7 cellular contexts compared by ENCODE assay signal in genomic region chr15:75352681-75353080, GRCh38. TPM values are rescaled to one million over a fixed set of nuclear protein-coding genes. Genes with fewer than 3 reads are reported as not detected.
DNase-seq lines count a peak whose midpoint lies in the region; ATAC-seq and TF ChIP-seq lines count a peak whose summit lies in the region.
"Not testable (repeated sequence)": the region's sequence is repeated elsewhere in the genome, so short reads cannot be mapped to it uniquely, and the experiment has no call there.

No MANE protein-coding gene starts in this region.

- H3K27ac Mint-ChIP-seq in CD4-positive, alpha-beta memory T cell: peak overlapping the region in 5 of 7 donors; percentile 17 to 87 (median 71)
- H3K27ac Mint-ChIP-seq in activated naive CD4-positive, alpha-beta T cell treated with anti-CD3 and anti-CD28 coated beads for 36 hours: peak overlapping the region; percentile 24
- not testable (repeated sequence) for H3K27ac Mint-ChIP-seq in chondrocyte (ENCODE audit: unreplicated experiment)
- H3K27ac Mint-ChIP-seq in immature natural killer cell: peak overlapping the region; percentile 85 to 100 (median 100)
- H3K27ac Mint-ChIP-seq in naive B cell: peak overlapping the region in 5 of 6 donors; percentile 88 to 100 (median 94)
- peak overlapping the region; percentile 69 to 95 for H3K27ac Mint-ChIP-seq in natural killer cell

- DNase-seq in CD4-positive, alpha-beta memory T cell; activated naive CD4-positive, alpha-beta T cell treated with anti-CD3 and anti-CD28 coated beads for 36 hours; immature natural killer cell; naive B cell; natural killer cell: not testable (repeated sequence)
- DNase-seq in MV-4-11 (lab: John Stamatoyannopoulos, UW): peak; percentile 4
- DNase-seq in chondrocyte (ENCODE audit: low spot score): peak; percentile 68

- H3K9me3 Mint-ChIP-seq in CD4-positive, alpha-beta memory T cell: peaks cover 0 to 28% (median 9%) of the 10 kb centered on the region in 8 donors
- not testable (repeated sequence) for H3K9me3 Mint-ChIP-seq in activated naive CD4-positive, alpha-beta T cell treated with anti-CD3 and anti-CD28 coated beads for 36 hours; chondrocyte (ENCODE audit: low read depth); natural killer cell
- peaks cover 6 to 13% (median 8%) of the 10 kb centered on the region in 6 donors for H3K9me3 Mint-ChIP-seq in immature natural killer cell
- H3K9me3 Mint-ChIP-seq in naive B cell: peaks cover 4 to 24% (median 17%) of the 10 kb centered on the region in 7 donors

- H3K27me3 Mint-ChIP-seq in CD4-positive, alpha-beta memory T cell; activated naive CD4-positive, alpha-beta T cell treated with anti-CD3 and anti-CD28 coated beads for 36 hours (ENCODE audit: low read depth); chondrocyte (ENCODE audit: low read depth); naive B cell; natural killer cell (ENCODE audit: low read depth in 2 of 2): not testable (repeated sequence)
- peaks cover 23 to 25% (median 23%) of the 10 kb centered on the region in 3 donors for H3K27me3 Mint-ChIP-seq in immature natural killer cell (ENCODE audit: low read depth in 3 of 3)

- peaks cover 29% of the 10 kb centered on the region for H3K4me1 ChIP-seq in CD4-positive, alpha-beta memory T cell (ENCODE audit: insufficient read depth, low read length)

- CTCF ChIA-PET in CD4-positive, alpha-beta memory T cell (lab: Charles Lee; ENCODE audit: partially characterized antibody): interaction anchor here (1.1 to 2.8 kb wide), 2 partner anchors 15 to 287 kb away, joined by 4 to 17 read pairs; partner anchors contain the start of genes IMP3 and MAN2C1
- CTCF ChIA-PET in activated naive CD4-positive, alpha-beta T cell treated with anti-CD3 and anti-CD28 coated beads for 36 hours (lab: Charles Lee): interaction anchor here (1.5 kb wide), 2 partner anchors 11 to 15 kb away, joined by 3 to 5 read pairs; no protein-coding TSS in a partner anchor

- intact Hi-C loops in CD4-positive, alpha-beta memory T cell (cut with micrococcal nuclease): loop anchor here (5.0 kb wide), 1 partner anchor 100 kb away; the partner anchor contains the start of gene SIN3A
- intact Hi-C loops in activated naive CD4-positive, alpha-beta T cell treated with anti-CD3 and anti-CD28 coated beads for 36 hours (cut with micrococcal nuclease); natural killer cell (cut with micrococcal nuclease): not testable (repeated sequence)

- not testable (repeated sequence) for H3K36me3 ChIP-seq in CD4-positive, alpha-beta memory T cell (ENCODE audit: insufficient read depth, low read length)

- H3K27me3 ChIP-seq in CD4-positive, alpha-beta memory T cell (ENCODE audit: insufficient read depth, low read length): not testable (repeated sequence)

- ATAC-seq in naive B cell (ENCODE audit: low read depth in 2 of 2); natural killer cell: not testable (repeated sequence)

- TF ChIP-seq CTCF in chondrocyte (IDR thresholded peaks at IDR 0.05); natural killer cell (IDR thresholded peaks at IDR 0.05): not testable (repeated sequence)

- not testable (repeated sequence) for H3K4me3 ChIP-seq in CD4-positive, alpha-beta memory T cell (ENCODE audit: low read length in 2 of 2)

- POLR2A ChIA-PET in CD4-positive, alpha-beta memory T cell (lab: Charles Lee; ENCODE audit: partially characterized antibody): interaction anchor here (10.1 kb wide), 1 partner anchor 15 kb away, joined by 148 read pairs; the partner anchor contains the start of gene MAN2C1

- not testable (repeated sequence) for H3K9me3 ChIP-seq in CD4-positive, alpha-beta memory T cell (ENCODE audit: control insufficient read depth in 1 of 2, low read length in 2 of 2)

- not testable (repeated sequence) for H3K27ac ChIP-seq in CD4-positive, alpha-beta memory T cell (ENCODE audit: low read depth, low read length)

- H3K4me3 Mint-ChIP-seq in CD4-positive, alpha-beta memory T cell; activated naive CD4-positive, alpha-beta T cell treated with anti-CD3 and anti-CD28 coated beads for 36 hours; chondrocyte (ENCODE audit: unreplicated experiment); immature natural killer cell; naive B cell; natural killer cell: not testable (repeated sequence)

- H3K36me3 Mint-ChIP-seq in CD4-positive, alpha-beta memory T cell: peaks cover 3 to 18% of the 10 kb centered on the region in 2 donors
- H3K36me3 Mint-ChIP-seq in activated naive CD4-positive, alpha-beta T cell treated with anti-CD3 and anti-CD28 coated beads for 36 hours (ENCODE audit: low read depth); chondrocyte (ENCODE audit: low read depth); immature natural killer cell; natural killer cell: not testable (repeated sequence)
- peaks cover 6 to 15% of the 10 kb centered on the region in 2 donors for H3K36me3 Mint-ChIP-seq in naive B cell

- peaks cover 8 to 28% (median 17%) of the 10 kb centered on the region in 4 donors for H3K4me1 Mint-ChIP-seq in CD4-positive, alpha-beta memory T cell
- peaks cover 25% of the 10 kb centered on the region for H3K4me1 Mint-ChIP-seq in activated naive CD4-positive, alpha-beta T cell treated with anti-CD3 and anti-CD28 coated beads for 36 hours (ENCODE audit: low read depth)
- H3K4me1 Mint-ChIP-seq in chondrocyte (ENCODE audit: low read depth): not testable (repeated sequence)
- H3K4me1 Mint-ChIP-seq in immature natural killer cell (peaks cover 30 to 37% of the 10 kb centered on the region in 2 donors), naive B cell (peaks cover 20 to 35% (median 28%) of the 10 kb centered on the region in 3 donors), natural killer cell (peaks cover 26 to 36% of the 10 kb centered on the region in 2 donors)

RNA-seq across cellular contexts. Expression of gene NEIL1, which starts 5.8 kb away (rescaled TPM):
- total RNA-seq in CD4-positive, alpha-beta memory T cell: 10 to 100 TPM; 13.0 to 16.4 TPM
- polyA plus RNA-seq in CD4-positive, alpha-beta memory T cell: 1 to 10 TPM; 1.5 to 2.6 TPM
- total RNA-seq in activated naive CD4-positive, alpha-beta T cell treated with anti-CD3 and anti-CD28 coated beads for 36 hours: 1 to 10 TPM; 4.0 to 5.6 TPM
- total RNA-seq in chondrocyte: 20.6 to 25.1 TPM (median 22.0 TPM) in 3 replicates
- polyA plus RNA-seq in immature natural killer cell: 10 to 100 TPM; 20.7 to 23.8 (median 22.4) TPM
- 10 to 100 TPM; 16.7 to 59.2 (median 31.7) TPM for polyA plus RNA-seq in naive B cell (ENCODE audit: low read depth in 6 of 6)
- 100 to 1,000 TPM in 2 of 3 donors, 10 to 100 TPM in 1; 97.1 to 324 (median 112) TPM for total RNA-seq in natural killer cell

RNA-seq across cellular contexts. Expression of gene MAN2C1, which starts 15.7 kb away (rescaled TPM):
- total RNA-seq in CD4-positive, alpha-beta memory T cell: 100 to 1,000 TPM; 448 to 449 TPM
- 10 to 100 TPM; 32.2 to 38.0 TPM for polyA plus RNA-seq in CD4-positive, alpha-beta memory T cell
- 100 to 1,000 TPM; 228 to 247 TPM for total RNA-seq in activated naive CD4-positive, alpha-beta T cell treated with anti-CD3 and anti-CD28 coated beads for 36 hours
- total RNA-seq in chondrocyte: 105 to 158 TPM (median 109 TPM) in 3 replicates
- polyA plus RNA-seq in immature natural killer cell: 10 to 100 TPM; 25.6 to 50.8 (median 30.1) TPM
- 10 to 100 TPM in 4 of 6 donors, 1 to 10 TPM in 2; 8.9 to 19.4 (median 14.1) TPM for polyA plus RNA-seq in naive B cell (ENCODE audit: low read depth in 6 of 6)
- 100 to 1,000 TPM; 375 to 476 (median 385) TPM for total RNA-seq in natural killer cell

RNA-seq across cellular contexts. Expression of gene COMMD4, which starts 16.8 kb away (rescaled TPM):
- total RNA-seq in CD4-positive, alpha-beta memory T cell: 10 to 100 TPM; 33.9 to 36.4 TPM
- 10 to 100 TPM; 41.0 to 45.6 TPM for polyA plus RNA-seq in CD4-positive, alpha-beta memory T cell
- total RNA-seq in activated naive CD4-positive, alpha-beta T cell treated with anti-CD3 and anti-CD28 coated beads for 36 hours: 10 to 100 TPM; 65.8 to 70.4 TPM
- total RNA-seq in chondrocyte (69.8 to 85.9 TPM (median 77.6 TPM) in 3 replicates), natural killer cell (10 to 100 TPM; 38.8 to 56.3 (median 46.8) TPM)
- polyA plus RNA-seq in immature natural killer cell (100 to 1,000 TPM in 1 of 3 donors, 10 to 100 TPM in 2; 83.4 to 103 (median 94.4) TPM), naive B cell (ENCODE audit: low read depth in 6 of 6) (10 to 100 TPM; 27.1 to 47.4 (median 37.9) TPM)
